Comparison of ENCODE assay signal across 8 cellular contexts in the genomic region with DNA sequence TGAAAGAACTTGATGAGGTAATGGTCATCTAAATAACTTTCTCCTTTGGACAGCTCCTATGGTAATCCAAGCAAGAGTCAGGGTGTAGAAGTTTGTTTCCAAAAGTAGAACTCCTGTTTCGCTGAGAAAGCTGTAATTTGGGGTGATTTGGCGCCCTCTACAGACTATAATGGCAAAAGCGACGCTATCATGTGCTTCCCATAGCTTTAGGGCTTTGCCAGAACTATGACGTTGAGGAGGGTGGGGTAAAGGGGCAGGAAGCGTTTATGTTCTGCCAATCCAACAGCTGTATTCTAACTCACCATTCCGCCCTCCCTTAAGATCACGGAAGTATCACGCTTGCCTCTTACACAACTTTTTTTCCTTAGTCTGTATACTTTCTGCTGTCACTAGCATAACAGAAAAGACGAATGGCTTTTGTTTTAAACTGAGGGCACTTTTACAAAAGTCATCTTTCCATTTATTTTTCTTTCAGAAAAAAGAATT. TPM values are rescaled to one million over a fixed set of nuclear protein-coding genes. Genes with fewer than 3 reads are reported as not detected.
A peak's percentile ranks its signal among the peaks of the same experiment; 100 is the strongest.
DNase-seq lines count a peak whose midpoint lies in the region; ATAC-seq and TF ChIP-seq lines count a peak whose summit lies in the region.

A gene with protein sequence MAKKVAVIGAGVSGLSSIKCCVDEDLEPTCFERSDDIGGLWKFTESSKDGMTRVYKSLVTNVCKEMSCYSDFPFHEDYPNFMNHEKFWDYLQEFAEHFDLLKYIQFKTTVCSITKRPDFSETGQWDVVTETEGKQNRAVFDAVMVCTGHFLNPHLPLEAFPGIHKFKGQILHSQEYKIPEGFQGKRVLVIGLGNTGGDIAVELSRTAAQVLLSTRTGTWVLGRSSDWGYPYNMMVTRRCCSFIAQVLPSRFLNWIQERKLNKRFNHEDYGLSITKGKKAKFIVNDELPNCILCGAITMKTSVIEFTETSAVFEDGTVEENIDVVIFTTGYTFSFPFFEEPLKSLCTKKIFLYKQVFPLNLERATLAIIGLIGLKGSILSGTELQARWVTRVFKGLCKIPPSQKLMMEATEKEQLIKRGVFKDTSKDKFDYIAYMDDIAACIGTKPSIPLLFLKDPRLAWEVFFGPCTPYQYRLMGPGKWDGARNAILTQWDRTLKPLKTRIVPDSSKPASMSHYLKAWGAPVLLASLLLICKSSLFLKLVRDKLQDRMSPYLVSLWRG (plus strand): TSS at position 349 of the 486 bp plus-strand sequence. CDS start 5,643 bp downstream, outside the sequence.

- ATAC-seq in GM18498 (IDR thresholded peaks at IDR 0.05; ENCODE audit: unreplicated experiment) = peak; percentile 100
- peak; percentile 100 for ATAC-seq in HG02885 (IDR thresholded peaks at IDR 0.05; ENCODE audit: poor library complexity, unreplicated experiment)

- peak; percentile 59 to 84 (median 64) for TF ChIP-seq CTCF in ascending aorta (IDR thresholded peaks at IDR 0.05)
- TF ChIP-seq CTCF in retinal pigment epithelial cell (conservative IDR thresholded peaks at IDR 0.05; ENCODE audit: low read depth, low read length) = peak; percentile 78

- intact Hi-C loops in ascending aorta (cut with DNase I) = loop anchor here (1.0 to 5.0 kb wide), 9 partner anchors 31 to 347 kb away; partner anchors contain the start of gene PRRC2C

- DNase-seq in NCI-H146 treated with DMSO at 0.1 percent for 48 hours (lab: John Stamatoyannopoulos, UW; ENCODE audit: unreplicated experiment) = peak; percentile 38
- DNase-seq in T-helper 1 cell = peak; percentile 54 to 94 (median 81)
- DNase-seq in ascending aorta (ENCODE audit: low spot score in 2 of 2) = peak; percentile 85 to 97
- peak; percentile 85 for DNase-seq in hepatic stellate cell (ENCODE audit: low spot score)
- peak; percentile 99 for DNase-seq in retinal pigment epithelial cell (ENCODE audit: low read depth)
- no peak for DNase-seq in cerebellar nuclear complex (lab: John Stamatoyannopoulos, UW)

- peaks cover 2 to 23% of the 10 kb centered on the region in 2 donors for H3K4me1 ChIP-seq in ascending aorta

- H3K4me3 ChIP-seq in ascending aorta = peak within 1 kb of the TSS; percentile 52 to 61
- peak within 1 kb of the TSS; percentile 29 for H3K4me3 ChIP-seq in retinal pigment epithelial cell (ENCODE audit: low read length)

- no peaks in the 10 kb centered on the region for H3K9me3 ChIP-seq in ascending aorta

- H3K27me3 ChIP-seq in ascending aorta = no peaks in the 10 kb centered on the region

- peak within 1 kb of the TSS; percentile 87 for H3K27ac ChIP-seq in ascending aorta

- H3K36me3 ChIP-seq in ascending aorta = peaks cover 5 to 9% of the 10 kb centered on the region in 2 donors

RNA-seq across cellular contexts. Expression of the gene that starts here (rescaled TPM):
- total RNA-seq in ascending aorta = 30.1 TPM

Comparison
In these comparisons a context has a peak if more than half of its experiments do, and no peak if none do; other contexts are left out.
1. DNase-seq: peak in NCI-H146 treated with DMSO at 0.1 percent for 48 hours (single experiment), T-helper 1 cell (5 of 5), ascending aorta (2 of 2), hepatic stellate cell (single experiment) and retinal pigment epithelial cell (single experiment); none in cerebellar nuclear complex (0 of 2).